In the genomic region with DNA sequence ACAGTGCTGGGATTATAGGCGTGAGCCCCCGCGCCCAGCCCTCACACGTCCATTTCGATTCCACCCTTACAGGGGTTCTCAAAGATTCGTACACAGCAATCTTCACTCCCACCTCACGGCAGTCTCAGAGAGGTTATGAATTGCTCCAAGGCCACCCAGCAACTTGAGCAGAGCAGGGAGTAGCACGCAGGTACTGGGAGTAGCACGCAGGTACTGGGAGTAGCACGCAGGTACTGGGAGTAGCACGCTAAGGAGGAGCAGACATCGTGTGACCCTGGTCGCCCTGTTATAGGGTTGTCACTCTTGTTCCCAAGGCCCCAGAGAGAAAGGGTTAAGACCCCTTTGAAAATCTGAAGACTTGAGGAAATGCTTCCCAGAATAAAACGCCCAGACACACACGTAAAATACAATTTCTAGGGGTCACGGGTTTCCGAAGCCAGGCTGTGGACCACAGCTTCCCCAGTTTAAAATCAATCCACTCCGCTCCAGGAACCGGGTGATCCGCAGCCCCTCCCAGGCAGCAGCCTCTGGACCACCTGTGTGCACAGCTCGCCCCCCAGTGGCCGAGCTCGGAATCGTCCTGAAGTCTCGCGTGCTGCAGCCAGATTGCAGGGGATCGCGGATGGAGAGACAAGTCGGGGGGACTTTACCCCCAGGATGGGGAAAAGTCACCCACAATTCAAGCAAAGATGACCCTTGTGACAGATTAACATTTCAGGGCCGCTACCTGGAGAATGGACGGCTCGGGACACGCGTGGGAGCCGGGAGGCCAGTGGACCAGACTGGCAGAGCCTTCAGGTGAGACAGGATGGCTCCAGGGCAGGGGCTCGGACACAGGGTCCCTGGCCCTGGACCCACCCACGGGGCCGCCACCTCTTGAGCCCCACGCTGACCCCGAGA, we compare ENCODE assay signal across 8 cellular contexts.
DNase-seq lines count a peak whose midpoint lies in the region; ATAC-seq and TF ChIP-seq lines count a peak whose summit lies in the region.

No MANE protein-coding gene starts in this region.

- H3K27ac ChIP-seq in testis: no peak overlapping the region

- H3K4me1 ChIP-seq in testis: peaks cover 9% of the 10 kb centered on the region

- TF ChIP-seq CTCF in fibroblast of villous mesenchyme (IDR thresholded peaks at IDR 0.05; ENCODE audit: insufficient read depth, low read depth, low read length) (peak; percentile 98), testis (IDR thresholded peaks at IDR 0.05) (peak; percentile 93 to 98 (median 97))

- DNase-seq in DMS153 (lab: John Stamatoyannopoulos, UW) (peak; percentile 28), Kasumi-1 (lab: John Stamatoyannopoulos, UW) (peak; percentile 64 to 69), RKO (ENCODE audit: low spot score) (peak; percentile 63), fibroblast of villous mesenchyme (ENCODE audit: low read depth) (peak; percentile 67), nucleus accumbens (lab: John Stamatoyannopoulos, UW) (peak in 54 of 56 donors; percentile 21 to 94 (median 72)), testis (peak; percentile 95)
- peak; percentile 68 to 71 for DNase-seq in activated T-helper 1 cell treated with anti-CD3 and anti-CD28 coated beads, Interleukin-2, amount 50 U/mL, for 16 hours (ENCODE audit: low read depth in 1 of 2, low spot score in 1 of 2)

- H3K36me3 ChIP-seq in testis (ENCODE audit: low read depth, missing control alignments): no peaks in the 10 kb centered on the region

- ATAC-seq in GM18520 (IDR thresholded peaks at IDR 0.05; ENCODE audit: unreplicated experiment): no peak

- WGBS in testis, 2 donors: 18 to 44% methylated on average over 19 to 40 of the region's 40 CpGs

- H3K4me3 ChIP-seq in fibroblast of villous mesenchyme (ENCODE audit: low read depth, low read length): no peak overlapping the region
- H3K4me3 ChIP-seq in testis: peak overlapping the region in 1 of 2 donors; percentile 29

- TF ChIP-seq POLR2A in testis (IDR thresholded peaks at IDR 0.05): no peak

- no peaks in the 10 kb centered on the region for H3K27me3 ChIP-seq in testis

- intact Hi-C loops in testis (cut with DNase I; ENCODE audit: low total_unique reads): loop anchor here (5.0 kb wide), 1 partner anchor 729 kb away; no protein-coding TSS in a partner anchor

- H3K9me3 ChIP-seq in testis: no peaks in the 10 kb centered on the region

Comparison
In these comparisons a context has a peak if more than half of its experiments do, and no peak if none do; other contexts are left out.
1. DNase-seq: peak in every context shown above with its lines; median percentile 95 in testis; 72 in nucleus accumbens; 70 in activated T-helper 1 cell treated with anti-CD3 and anti-CD28 coated beads, Interleukin-2, amount 50 U/mL, for 16 hours; 67 in fibroblast of villous mesenchyme; 66 in Kasumi-1; 63 in RKO; 28 in DMS153.